Comparison of ENCODE assay signal across 21 cellular contexts in genomic region chr7:32020760-32021159, GRCh38. TPM values are rescaled to one million over a fixed set of nuclear protein-coding genes. Genes with fewer than 3 reads are reported as not detected.
A peak's percentile ranks its signal among the peaks of the same experiment; 100 is the strongest.
DNase-seq lines count a peak whose midpoint lies in the region; ATAC-seq and TF ChIP-seq lines count a peak whose summit lies in the region.
"Had no signal": no experiment of that assay in that cellular context is flagged by ENCODE, and none has a peak within 500 bp of the region (broad histone marks: within the 10 kb centered on the region; RNA-seq: fewer than 3 reads in every experiment).

No MANE protein-coding gene starts in this region.

- BruUV-seq in OCI-LY7 (replicated peaks; lab: Mats Ljungman, UMichigan): no TSS peak

- no peaks in the 10 kb centered on the region for H3K27me3 Mint-ChIP-seq in stimulated activated naive B cell treated with anti-CD40 and anti-IgM and Interleukin-4, amounts not matched to agents 10 μg/mL and 1 μg/mL and 100 μg/mL, for 72 hours

- no peak overlapping the region for H3K4me3 ChIP-seq in fibroblast of villous mesenchyme (ENCODE audit: low read depth, low read length)
- no peak overlapping the region for H3K4me3 ChIP-seq in OCI-LY7 (ENCODE audit: low read depth, low read length, poor library complexity, severe bottlenecking)
- H3K4me3 ChIP-seq: PC-9, SJCRH30 had no signal

- H3K9me3 ChIP-seq in OCI-LY7 (ENCODE audit: low read length): no peaks in the 10 kb centered on the region
- H3K9me3 ChIP-seq: SJCRH30 had no signal

- H3K36me3 Mint-ChIP-seq in stimulated activated naive B cell treated with anti-CD40 and anti-IgM and Interleukin-4, amounts not matched to agents 10 μg/mL and 1 μg/mL and 100 μg/mL, for 72 hours: no peaks in the 10 kb centered on the region
- H3K36me3 Mint-ChIP-seq: IgD-negative memory B cell had no signal

- intact Hi-C loops in OCI-LY7 (cut with micrococcal nuclease; ENCODE audit: unreplicated experiment): no loop called here

- CTCF ChIA-PET in OCI-LY7 (lab: Charles Lee; ENCODE audit: unreplicated experiment): no interaction called here

- no peak overlapping the region for H3K4me2 ChIP-seq in OCI-LY7 (ENCODE audit: low read length)
- H3K4me2 ChIP-seq: PC-9 had no signal

- no peaks in the 10 kb centered on the region for H3K36me3 ChIP-seq in OCI-LY7 (ENCODE audit: insufficient read depth, low read length)
- H3K36me3 ChIP-seq: SJCRH30 had no signal

- peaks cover 0 to 5% of the 10 kb centered on the region in 2 donors for H3K9me3 Mint-ChIP-seq in stimulated activated naive B cell treated with anti-CD40 and anti-IgM and Interleukin-4, amounts not matched to agents 10 μg/mL and 1 μg/mL and 100 μg/mL, for 72 hours

- TF ChIP-seq CTCF in fibroblast of villous mesenchyme (IDR thresholded peaks at IDR 0.05; ENCODE audit: insufficient read depth, low read depth, low read length) (no peak), OCI-LY7 (conservative IDR thresholded peaks at IDR 0.05; ENCODE audit: low read length) (no peak)

- no peak overlapping the region for H3K27ac Mint-ChIP-seq in stimulated activated naive B cell treated with anti-CD40 and anti-IgM and Interleukin-4, amounts not matched to agents 10 μg/mL and 1 μg/mL and 100 μg/mL, for 72 hours
- H3K27ac Mint-ChIP-seq: IgD-negative memory B cell had no signal

- H3K79me2 ChIP-seq in OCI-LY7 (ENCODE audit: insufficient read depth, low read depth, low read length): no peaks in the 10 kb centered on the region

- POLR2A ChIA-PET in OCI-LY7 (lab: Charles Lee): interaction anchor here (1.0 kb wide), 1 partner anchor 8 kb away, joined by 3 read pairs; no protein-coding TSS in a partner anchor

- no peaks in the 10 kb centered on the region for H3K9me2 ChIP-seq in OCI-LY7 (ENCODE audit: insufficient read depth, low read length)

- no peak overlapping the region for H3K27ac ChIP-seq in OCI-LY7 (ENCODE audit: low read depth, low read length, poor library complexity, severe bottlenecking)
- H3K27ac ChIP-seq: C4-2B, HL-60, PC-9, RWPE1, SJCRH30 had no signal

- no peak for ATAC-seq in stimulated activated naive B cell treated with anti-CD40 and anti-IgM and Interleukin-4, amounts not matched to agents 10 μg/mL and 1 μg/mL and 100 μg/mL, for 72 hours (replicated peaks)

- H2AFZ ChIP-seq in OCI-LY7 (ENCODE audit: low read length): no peak overlapping the region
- H2AFZ ChIP-seq: PC-9 had no signal

- no peaks in the 10 kb centered on the region for H3K4me1 ChIP-seq in OCI-LY7 (ENCODE audit: insufficient read depth, low read length, poor library complexity, severe bottlenecking)
- H3K4me1 ChIP-seq: SJCRH30 had no signal

- H4K20me1 ChIP-seq in OCI-LY7 (ENCODE audit: insufficient read depth, low read length): 0 out of 2 replicates have a peak, but pooled peaks cover 3% of the 10 kb centered on the region

- no peak overlapping the region for H3K4me3 Mint-ChIP-seq in stimulated activated naive B cell treated with anti-CD40 and anti-IgM and Interleukin-4, amounts not matched to agents 10 μg/mL and 1 μg/mL and 100 μg/mL, for 72 hours
- H3K4me3 Mint-ChIP-seq: IgD-negative memory B cell had no signal

- DNase-seq in amniotic epithelial cell (ENCODE audit: low read depth) (peak; percentile 3), fibroblast of villous mesenchyme (ENCODE audit: low read depth) (peak; percentile 12), iris pigment epithelial cell (ENCODE audit: low read depth) (peak; percentile 29), stromal cell of bone marrow (ENCODE audit: low read depth) (peak; percentile 12), OCI-LY7 (ENCODE audit: low spot score) (no peak), GOT3 (lab: John Stamatoyannopoulos, UW) (no peak)
- DNase-seq in stimulated activated naive B cell treated with anti-CD40 and anti-IgM and Interleukin-4, amounts not matched to agents 10 μg/mL and 1 μg/mL and 100 μg/mL, for 72 hours: no peak
- DNase-seq: ACHN, AML-193, Karpas-422, NCI-H1048, NCI-H1436, NCI-H1930, NCI-H226, NCI-H524, SJCRH30 had no signal

- no peaks in the 10 kb centered on the region for H3K4me1 Mint-ChIP-seq in stimulated activated naive B cell treated with anti-CD40 and anti-IgM and Interleukin-4, amounts not matched to agents 10 μg/mL and 1 μg/mL and 100 μg/mL, for 72 hours
- H3K4me1 Mint-ChIP-seq: IgD-negative memory B cell had no signal

RNA-seq across cellular contexts. Expression of gene PDE1C, which starts 49.4 kb away (rescaled TPM):
- total RNA-seq in fibroblast of villous mesenchyme: 4.7 and 6.8 TPM in 2 replicates
- total RNA-seq in OCI-LY7 (2014; rRNA removed; shearing (Covaris generic)): not detected in 2 replicates
- total RNA-seq in OCI-LY7 (2022): not detected in 2 replicates

Comparison
In these comparisons a context has a peak if more than half of its experiments do, and no peak if none do; other contexts are left out.
1. DNase-seq: peak in amniotic epithelial cell (single experiment), fibroblast of villous mesenchyme (single experiment), iris pigment epithelial cell (single experiment) and stromal cell of bone marrow (single experiment); none in OCI-LY7 (single experiment), stimulated activated naive B cell treated with anti-CD40 and anti-IgM and Interleukin-4, amounts not matched to agents 10 μg/mL and 1 μg/mL and 100 μg/mL, for 72 hours (single experiment) and GOT3 (single experiment).